ENCODE assay signal across 19 cellular contexts in the genomic region with DNA sequence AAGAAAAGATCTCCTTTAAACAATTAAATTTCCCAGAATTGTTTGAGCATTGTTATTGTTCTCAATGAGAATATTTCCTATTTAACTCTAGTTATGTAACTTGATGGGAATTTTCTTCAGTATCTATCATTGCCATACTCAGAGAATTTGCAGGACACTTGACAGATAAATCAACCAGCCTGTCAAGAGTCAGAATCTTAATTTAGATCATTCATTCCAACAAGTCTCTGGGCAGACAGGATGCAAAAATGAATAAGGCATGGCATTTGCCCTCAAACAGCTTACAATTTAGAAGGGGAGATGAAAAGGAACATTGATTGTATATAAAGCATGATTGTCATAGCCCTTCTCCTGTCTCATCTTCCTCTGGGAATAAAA.
"Had no signal": no experiment of that assay in that cellular context is flagged by ENCODE, and none has a peak within 500 bp of the region (broad histone marks: within the 10 kb centered on the region; RNA-seq: fewer than 3 reads in every experiment).

No MANE protein-coding gene starts in this region.

- H3K27me3 ChIP-seq: SJSA1 had no signal

- H3K9ac ChIP-seq: KMS-11 had no signal

- DNase-seq: Kasumi-1, MM.1S, NCI-H1092 treated with DMSO at 0.1 percent for 48 hours, NCI-H1436, NCI-H187, NCI-H2029, NCI-H2081 treated with DMSO at 0.1 percent for 48 hours, NCI-H510A, NCI-H524 treated with DMSO at 0.1 percent for 48 hours, NCI-H69, NCI-H774, Right ventricle myocardium superior, RPMI8226, SIG-M5 had no signal

- H3K4me3 Mint-ChIP-seq: IgD-negative memory B cell had no signal

- H3K4me3 ChIP-seq: K562, SJSA1, SK-N-MC had no signal

- H3K4me2 ChIP-seq: KMS-11 had no signal

- H3K27ac Mint-ChIP-seq: IgD-negative memory B cell had no signal

- H3K9me3 ChIP-seq: SJSA1 had no signal

- H3K27ac ChIP-seq: KMS-11, SJSA1, SK-N-MC had no signal

- H3K36me3 ChIP-seq: SJSA1 had no signal

- H3K4me1 ChIP-seq: SJSA1 had no signal
